ENCODE assay signal across 29 cellular contexts in the genomic region with DNA sequence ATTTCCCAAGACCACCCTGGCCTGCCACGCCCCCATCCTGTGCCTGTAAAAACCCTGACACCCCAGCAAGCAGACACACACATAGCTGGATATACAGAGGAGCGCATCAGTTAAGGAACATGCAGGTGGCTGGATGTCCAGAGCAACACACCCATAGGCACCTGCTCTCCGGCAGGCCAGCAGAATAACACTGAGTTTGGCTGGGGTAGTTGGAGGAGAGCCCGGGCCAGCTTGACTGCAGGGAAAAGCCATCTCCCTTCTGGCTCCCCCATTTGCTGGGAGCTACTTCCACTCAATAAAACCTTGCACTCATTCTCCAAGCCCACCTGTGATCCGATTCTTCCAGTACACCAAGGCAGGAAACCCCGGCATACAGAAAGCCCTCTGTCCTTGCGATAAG.
"Had no signal": no experiment of that assay in that cellular context is flagged by ENCODE, and none has a peak within 500 bp of the region (broad histone marks: within the 10 kb centered on the region; RNA-seq: fewer than 3 reads in every experiment).

No MANE protein-coding gene starts in this region.

- H3K9me3 ChIP-seq: adrenal gland, body of pancreas had no signal

- H3K4me3 ChIP-seq: adrenal gland, body of pancreas, coronary artery, dorsolateral prefrontal cortex had no signal

- ATAC-seq: activated CD8-positive, alpha-beta T cell treated with anti-CD3 and anti-CD28 coated beads for 36 hours; activated naive CD8-positive, alpha-beta T cell treated with anti-CD3 and anti-CD28 coated beads, Interleukin-2, amount 50 U/mL, for 24 hours; activated T-cell treated with anti-CD3 and anti-CD28 coated beads, Interleukin-2, amount 50 U/mL, for 4 hours; activated T-helper 17 cell treated with anti-CD3 and anti-CD28 coated beads, Interleukin-2, amount 50 U/mL, for 72 hours; body of pancreas; esophagus mucosa; T-helper 17 cell had no signal

- DNase-seq: activated CD4-positive, alpha-beta T cell treated with anti-CD3 and anti-CD28 coated beads for 1 hour; activated CD4-positive, alpha-beta T cell treated with anti-CD3 and anti-CD28 coated beads for 4 hours; activated CD4-positive, alpha-beta T cell treated with anti-CD3 and anti-CD28 coated beads, Interleukin-2, amount 50 U/mL, for 1 hour; activated CD4-positive, alpha-beta T cell treated with anti-CD3 and anti-CD28 coated beads, Interleukin-2, amount 50 U/mL, for 48 hours; activated CD4-positive, CD25-positive, alpha-beta regulatory T cell; activated CD8-positive, alpha-beta memory T cell treated with anti-CD3 and anti-CD28 coated beads for 24 hours; activated CD8-positive, alpha-beta T cell treated with anti-CD3 and anti-CD28 coated beads for 36 hours; activated effector memory CD4-positive, alpha-beta T cell treated with Interleukin-2 at 50 U/mL for 16 hours; activated gamma-delta T cell treated with Interleukin-2 at 50 U/mL for 16 hours; activated naive CD4-positive, alpha-beta T cell treated with Interleukin-2 at 50 U/mL for 16 hours; activated naive CD8-positive, alpha-beta T cell treated with anti-CD3 and anti-CD28 coated beads for 36 hours; activated naive CD8-positive, alpha-beta T cell treated with anti-CD3 and anti-CD28 coated beads, Interleukin-2, amount 50 U/mL, for 24 hours; activated T-cell treated with anti-CD3 and anti-CD28 coated beads, Interleukin-2, amount 50 U/mL, for 4 hours; amygdala; aorta; body of pancreas; effector memory CD4-positive, alpha-beta T cell; endodermal cell; foreskin fibroblast; head of caudate nucleus; T-helper 1 cell; T-helper 17 cell; T1000; WERI-Rb-1 had no signal

- H3K4me1 ChIP-seq: adrenal gland, body of pancreas had no signal

- H3K27me3 ChIP-seq: adrenal gland, body of pancreas, dorsolateral prefrontal cortex had no signal

- H3K36me3 ChIP-seq: adrenal gland, WERI-Rb-1 had no signal

- H3K27ac ChIP-seq: adrenal gland, body of pancreas, coronary artery, WERI-Rb-1 had no signal
